27 cellular contexts compared by ENCODE assay signal in genomic region chr1:201525196-201525778, GRCh38. TPM values are rescaled to one million over a fixed set of nuclear protein-coding genes. Genes with fewer than 3 reads are reported as not detected.
DNase-seq lines count a peak whose midpoint lies in the region; ATAC-seq, FAIRE-seq and TF ChIP-seq lines count a peak whose summit lies in the region.
"Had no signal": no experiment of that assay in that cellular context is flagged by ENCODE, and none has a peak within 500 bp of the region (broad histone marks: within the 10 kb centered on the region; RNA-seq: fewer than 3 reads in every experiment).

No MANE protein-coding gene starts in this region.

- no peaks in the 10 kb centered on the region for H3K9me3 ChIP-seq in OCI-LY7 (ENCODE audit: low read length)
- H3K9me3 ChIP-seq in K562 (replicated peaks; ENCODE audit: control insufficient read depth, insufficient read depth, low read depth, low read length): no peaks in the 10 kb centered on the region
- no peaks in the 10 kb centered on the region for H3K9me3 ChIP-seq in small intestine (ENCODE audit: control insufficient read depth, low read depth)

- H3K4me1 ChIP-seq in OCI-LY7 (ENCODE audit: insufficient read depth, low read length, poor library complexity, severe bottlenecking) (no peaks in the 10 kb centered on the region), K562 (replicated peaks in 1 of 2; ENCODE audit: control insufficient read depth in 2 of 2, insufficient read depth in 2 of 2, low read length in 2 of 2) (no peaks in the 10 kb centered on the region), small intestine (ENCODE audit: control insufficient read depth in 2 of 2, insufficient read depth in 1 of 2, low read depth in 1 of 2, low read length in 1 of 2) (no peaks in the 10 kb centered on the region)

- TF ChIP-seq EP300 in K562 (IDR thresholded peaks at IDR 0.05; ENCODE audit: low read length): no peak

- DNase-seq in D721Med (ENCODE audit: insufficient read length, low spot score) (no peak), OCI-LY7 (ENCODE audit: low spot score) (no peak), K562 (ENCODE audit: extremely low read depth in 1 of 4, low spot score in 3 of 4) (peak in 1 of 4 experiments; percentile 11), small intestine (no peak), hepatic stellate cell (ENCODE audit: low spot score) (no peak), T-cell (no peak), NAMALWA (ENCODE audit: low spot score) (no peak)
- DNase-seq: ACHN; CD4-positive, CD25-positive, alpha-beta regulatory T cell; COR-L47; DMS 273 treated with DMSO at 0.1 percent for 48 hours; DMS79; EL; GF-D8; NCI-H1417; NCI-H1694; NCI-H2029 treated with DMSO at 0.1 percent for 48 hours; NCI-H446 treated with DMSO at 0.1 percent for 48 hours; NCI-H526; NCI-H82; NK-92 treated with Interleukin-12 subunit alpha and Interleukin-12 subunit beta, amount 100 ng/mL, for 24 hours; SHP77 had no signal

- H3K9me2 ChIP-seq in OCI-LY7 (ENCODE audit: insufficient read depth, low read length): no peaks in the 10 kb centered on the region

- no peak overlapping the region for H3K4me3 Mint-ChIP-seq in T-cell
- H3K4me3 Mint-ChIP-seq: CD4-positive, CD25-positive, alpha-beta regulatory T cell had no signal

- no peak overlapping the region for H2AFZ ChIP-seq in OCI-LY7 (ENCODE audit: low read length)
- no peak overlapping the region for H2AFZ ChIP-seq in K562 (ENCODE audit: low read depth, low read length)

- TF ChIP-seq RAD21 in K562 (CRISPR knock-in tag; conservative IDR thresholded peaks at IDR 0.05 in 1 of 2, IDR thresholded peaks at IDR 0.05 in 1 of 2): no peak

- intact Hi-C loops in OCI-LY7 (cut with micrococcal nuclease; ENCODE audit: unreplicated experiment) (no loop called here), K562 (cut with micrococcal nuclease) (no loop called here)

- no peak overlapping the region for H3K27ac Mint-ChIP-seq in T-cell

- TF ChIP-seq CTCF in D721Med (IDR thresholded peaks at IDR 0.05; ENCODE audit: insufficient read depth, missing control alignments) (no peak), OCI-LY7 (conservative IDR thresholded peaks at IDR 0.05; ENCODE audit: low read length) (no peak), K562 (IDR thresholded peaks at IDR 0.05 in 2 of 3, conservative IDR thresholded peaks at IDR 0.05 in 1 of 3; ENCODE audit: insufficient read depth in 2 of 3, low read depth in 1 of 3, low read length in 3 of 3) (no peak)

- H3K9ac ChIP-seq in K562 (ENCODE audit: insufficient read depth in 1 of 2, low read depth in 2 of 2, low read length in 2 of 2): no peak overlapping the region

- no peaks in the 10 kb centered on the region for H3K9me1 ChIP-seq in K562 (ENCODE audit: control insufficient read depth, insufficient read depth, low read length)

- H3K27ac ChIP-seq in OCI-LY7 (ENCODE audit: low read depth, low read length, poor library complexity, severe bottlenecking) (no peak overlapping the region), K562 (ENCODE audit: extremely low read depth, low read depth, low read length) (no peak overlapping the region), small intestine (ENCODE audit: low read depth in 1 of 2, low read length in 1 of 2) (no peak overlapping the region)
- H3K27ac ChIP-seq: RWPE1 had no signal

- CTCF ChIA-PET in OCI-LY7 (lab: Charles Lee; ENCODE audit: unreplicated experiment) (no interaction called here), K562 (lab: Yijun Ruan, JAX; ENCODE audit: low intra/inter-chr PET ratio) (no interaction called here), T-cell (lab: Charles Lee) (interaction anchor here (0.8 to 0.9 kb wide), 3 partner anchors 9 to 269 kb away, joined by 3 to 7 read pairs (median 3); no protein-coding TSS in a partner anchor)

- H3K27me3 ChIP-seq in K562 (ENCODE audit: control insufficient read depth in 2 of 2, insufficient read depth in 2 of 2, low read length in 2 of 2): no peaks in the 10 kb centered on the region; a peak in 1 of 5 replicates
- H3K27me3 ChIP-seq in small intestine (ENCODE audit: control insufficient read depth in 2 of 2, insufficient read depth in 2 of 2, low read length in 2 of 2): no peaks in the 10 kb centered on the region

- H3K79me2 ChIP-seq in OCI-LY7 (ENCODE audit: insufficient read depth, low read depth, low read length) (no peaks in the 10 kb centered on the region), K562 (ENCODE audit: control insufficient read depth, insufficient read depth, low read length) (no peaks in the 10 kb centered on the region)

- H3K4me2 ChIP-seq in OCI-LY7 (ENCODE audit: low read length): no peak overlapping the region
- no peak overlapping the region for H3K4me2 ChIP-seq in K562 (ENCODE audit: insufficient read depth, low read length)

- POLR2A ChIA-PET in OCI-LY7 (lab: Charles Lee) (no interaction called here), K562 (lab: Yijun Ruan, JAX) (interaction anchor here (1.0 kb wide), 1 partner anchor 13 kb away, joined by 3 read pairs; no protein-coding TSS in a partner anchor), T-cell (lab: Charles Lee) (no interaction called here)

- no peak for ATAC-seq in K562
- ATAC-seq in T-cell (replicated peaks in 1 of 4): no peak
- no peak for ATAC-seq in HG02571 (IDR thresholded peaks at IDR 0.05; ENCODE audit: unreplicated experiment)
- ATAC-seq: HepG2 had no signal

- in situ Hi-C loops in K562 (cut with MboI): no loop called here

- H3K27me3 Mint-ChIP-seq in T-cell: no peaks in the 10 kb centered on the region
- H3K27me3 Mint-ChIP-seq: CD4-positive, CD25-positive, alpha-beta regulatory T cell had no signal

- no peak for TF ChIP-seq POLR2A in K562 (conservative IDR thresholded peaks at IDR 0.05)

- TSS peak; percentile 35 for BruUV-seq in OCI-LY7 (replicated peaks; lab: Mats Ljungman, UMichigan)
- BruUV-seq in K562 (replicated peaks; lab: Mats Ljungman, UMichigan): no TSS peak

- H3K36me3 ChIP-seq in OCI-LY7 (ENCODE audit: insufficient read depth, low read length) (no peaks in the 10 kb centered on the region; the same call in 1 of the 2 replicates), K562 (ENCODE audit: control insufficient read depth, insufficient read depth, low read length) (no peaks in the 10 kb centered on the region), small intestine (ENCODE audit: control insufficient read depth in 2 of 2, insufficient read depth in 2 of 2, low read length in 2 of 2) (no peaks in the 10 kb centered on the region)

- H3K4me3 ChIP-seq in OCI-LY7 (ENCODE audit: low read depth, low read length, poor library complexity, severe bottlenecking): no peak overlapping the region
- H3K4me3 ChIP-seq in K562: no peak overlapping the region
- H3K4me3 ChIP-seq in small intestine (ENCODE audit: low read depth in 1 of 2, low read length in 2 of 2): no peak overlapping the region

- H3K36me3 Mint-ChIP-seq in T-cell: peaks cover 41% of the 10 kb centered on the region

- no peaks in the 10 kb centered on the region for H3K4me1 Mint-ChIP-seq in T-cell
- H3K4me1 Mint-ChIP-seq: CD4-positive, CD25-positive, alpha-beta regulatory T cell had no signal

- WGBS in K562 (ENCODE audit: insufficient coverage, low coverage, missing lambda C conversion rate): 6% methylated on average over 1 of the region's 1 CpG
- WGBS in small intestine, 3 donors: 93 to 100% (median 97%) methylated on average over 1 of the region's 1 CpG

- no peaks in the 10 kb centered on the region for H3K9me3 Mint-ChIP-seq in T-cell

- peak; percentile 32 for FAIRE-seq in D721Med (lab: Jason Lieb, UNC)
- no peak for FAIRE-seq in K562 (lab: Jason Lieb, UNC)
- peak; percentile 5 for FAIRE-seq in small intestine (lab: Jason Lieb, UNC)
- FAIRE-seq: GM12892, GM19239, HepG2 had no signal

- no peaks in the 10 kb centered on the region for H4K20me1 ChIP-seq in OCI-LY7 (ENCODE audit: insufficient read depth, low read length)
- no peaks in the 10 kb centered on the region for H4K20me1 ChIP-seq in K562 (replicated peaks; ENCODE audit: control insufficient read depth, insufficient read depth, low read length)

RNA-seq across cellular contexts. Expression of gene NAV1, which starts 13.6 kb away (rescaled TPM):
- total RNA-seq in OCI-LY7 (2014; rRNA removed; shearing (Covaris generic)): 2.5 and 4.2 TPM in 2 replicates
- 19.8 and 20.7 TPM in 2 replicates for total RNA-seq in OCI-LY7 (2022)
- total RNA-seq in K562 (2011; cell fraction: chromatin; rRNA removed; ENCODE audit: low replicate concordance): 12.5 and 15.1 TPM in 2 replicates
- 5.0 and 6.2 TPM in 2 replicates for total RNA-seq in K562 (2011; cell fraction: nucleolus; rRNA removed)
- total RNA-seq in K562 (2011; cell fraction: nucleoplasm; rRNA removed): 10.3 and 12.7 TPM in 2 replicates
- 4.5 and 4.9 TPM in 2 replicates for total RNA-seq in K562 (2014; rRNA removed)
- 3.2 and 3.7 TPM in 2 replicates for total RNA-seq in K562 (2014; rRNA removed; fragmentation: Illumina TruSeq; extraction: Trizol)
- 2.9 and 3.3 TPM in 2 replicates for total RNA-seq in K562 (2015; rRNA removed; fragmentation: Illumina TruSeq; extraction: Trizol)
- total RNA-seq in K562 (2021): 15.4 and 16.8 TPM in 2 replicates
- polyA plus RNA-seq in K562 (2011; rRNA removed): 0.91 TPM in 2 replicates
- 0.63 and 0.92 TPM in 2 replicates for polyA plus RNA-seq in K562 (2011; cell fraction: cytosol; rRNA removed)
- polyA plus RNA-seq in K562 (2011; cell fraction: nucleus; rRNA removed): 2.0 and 4.7 TPM in 2 replicates
- polyA plus RNA-seq in K562 (2012): 16.3 and 25.4 TPM in 2 replicates
- polyA plus RNA-seq in K562 (2014; fragmentation: Illumina TruSeq; extraction: Trizol): 10.7 and 13.2 TPM in 2 replicates
- 1 to 10 TPM; 1.8 to 2.1 TPM for polyA plus RNA-seq in K562 (2014; fragmentation: Nextera tagmentation; extraction: Ambion mirVana)
- 4.2 and 5.6 TPM in 2 replicates for polyA plus RNA-seq in K562 (2014; rRNA removed)
- polyA minus RNA-seq in K562 (2011; rRNA and poly(A)+ RNA removed): 1.5 and 1.9 TPM in 2 replicates
- polyA minus RNA-seq in K562 (2011; cell fraction: cytosol; rRNA and poly(A)+ RNA removed): 3.9 and 4.1 TPM in 2 replicates
- 2.9 and 3.0 TPM in 2 replicates for polyA minus RNA-seq in K562 (2011; cell fraction: nucleus; rRNA and poly(A)+ RNA removed)
- 1 to 10 TPM in 1 of 3 donors, under 1 TPM in 2; 0.67 to 6.4 (median 0.81) TPM for polyA plus RNA-seq in small intestine
- total RNA-seq in T-cell: 1 to 10 TPM; 2.8 to 6.9 (median 4.7) TPM
- total RNA-seq: HepG2 had no signal
- polyA plus RNA-seq: HepG2 had no signal

RNA-seq across cellular contexts. Expression of gene CSRP1, which starts 18.4 kb away (rescaled TPM):
- 46.4 and 52.8 TPM in 2 replicates for total RNA-seq in OCI-LY7 (2014; rRNA removed; shearing (Covaris generic))
- total RNA-seq in OCI-LY7 (2022): 72.2 and 89.8 TPM in 2 replicates
- total RNA-seq in K562 (2011; cell fraction: chromatin; rRNA removed; ENCODE audit: low replicate concordance): 6.5 and 10.3 TPM in 2 replicates
- 7.0 and 7.5 TPM in 2 replicates for total RNA-seq in K562 (2011; cell fraction: nucleolus; rRNA removed)
- total RNA-seq in K562 (2011; cell fraction: nucleoplasm; rRNA removed): 7.3 and 8.9 TPM in 2 replicates
- 23.7 and 30.8 TPM in 2 replicates for total RNA-seq in K562 (2014; rRNA removed)
- 19.6 and 22.6 TPM in 2 replicates for total RNA-seq in K562 (2014; rRNA removed; fragmentation: Illumina TruSeq; extraction: Trizol)
- 28.3 and 30.3 TPM in 2 replicates for total RNA-seq in K562 (2015; rRNA removed; fragmentation: Illumina TruSeq; extraction: Trizol)
- total RNA-seq in K562 (2021): 25.7 and 28.2 TPM in 2 replicates
- 21.3 and 23.7 TPM in 2 replicates for polyA plus RNA-seq in K562 (2011; rRNA removed)
- 29.2 and 43.4 TPM in 2 replicates for polyA plus RNA-seq in K562 (2011; cell fraction: cytosol; rRNA removed)
- polyA plus RNA-seq in K562 (2011; cell fraction: nucleus; rRNA removed): 14.3 and 20.0 TPM in 2 replicates
- 39.0 and 47.5 TPM in 2 replicates for polyA plus RNA-seq in K562 (2012)
- polyA plus RNA-seq in K562 (2014; fragmentation: Illumina TruSeq; extraction: Trizol): 34.6 and 39.4 TPM in 2 replicates
- 10 to 100 TPM in 1 of 2 experiments, 1 to 10 TPM in 1; 6.8 to 11.0 TPM for polyA plus RNA-seq in K562 (2014; fragmentation: Nextera tagmentation; extraction: Ambion mirVana)
- 24.9 and 32.1 TPM in 2 replicates for polyA plus RNA-seq in K562 (2014; rRNA removed)
- polyA minus RNA-seq in K562 (2011; rRNA and poly(A)+ RNA removed): 14.3 and 19.7 TPM in 2 replicates
- 12.0 and 16.7 TPM in 2 replicates for polyA minus RNA-seq in K562 (2011; cell fraction: cytosol; rRNA and poly(A)+ RNA removed)
- 7.7 and 8.8 TPM in 2 replicates for polyA minus RNA-seq in K562 (2011; cell fraction: nucleus; rRNA and poly(A)+ RNA removed)
- 100 to 1,000 TPM in 2 of 3 donors, 10 to 100 TPM in 1; 98.6 to 181 (median 126) TPM for polyA plus RNA-seq in small intestine
- total RNA-seq in T-cell: 10 to 100 TPM; 35.0 to 47.2 (median 36.8) TPM

RNA-seq across cellular contexts. Expression of gene PHLDA3, which starts 56.3 kb away (rescaled TPM):
- total RNA-seq in OCI-LY7 (2014; rRNA removed; shearing (Covaris generic)): not detected in 2 replicates
- total RNA-seq in OCI-LY7 (2022): not detected in 2 replicates
- not detected in 2 replicates for total RNA-seq in K562 (2011; cell fraction: chromatin; rRNA removed; ENCODE audit: low replicate concordance)
- total RNA-seq in K562 (2011; cell fraction: nucleolus; rRNA removed): not detected in 2 replicates
- not detected in 2 replicates for total RNA-seq in K562 (2011; cell fraction: nucleoplasm; rRNA removed)
- total RNA-seq in K562 (2014; rRNA removed): 0.27 TPM in 1 of 2 replicates, not detected in the other
- total RNA-seq in K562 (2014; rRNA removed; fragmentation: Illumina TruSeq; extraction: Trizol): not detected in 2 replicates
- not detected in 2 replicates for total RNA-seq in K562 (2015; rRNA removed; fragmentation: Illumina TruSeq; extraction: Trizol)
- total RNA-seq in K562 (2021): 0.11 and 0.42 TPM in 2 replicates
- not detected in 2 replicates for polyA plus RNA-seq in K562 (2011; rRNA removed)
- 0.13 TPM in 1 of 2 replicates, not detected in the other for polyA plus RNA-seq in K562 (2011; cell fraction: cytosol; rRNA removed)
- 0.04 TPM in 1 of 2 replicates, not detected in the other for polyA plus RNA-seq in K562 (2011; cell fraction: nucleus; rRNA removed)
- not detected in 2 replicates for polyA plus RNA-seq in K562 (2012)
- polyA plus RNA-seq in K562 (2014; fragmentation: Illumina TruSeq; extraction: Trizol): not detected in 2 replicates
- polyA plus RNA-seq in K562 (2014; fragmentation: Nextera tagmentation; extraction: Ambion mirVana): not detected
- polyA plus RNA-seq in K562 (2014; rRNA removed): not detected in 2 replicates
- not detected in 2 replicates for polyA minus RNA-seq in K562 (2011; rRNA and poly(A)+ RNA removed)
- polyA minus RNA-seq in K562 (2011; cell fraction: cytosol; rRNA and poly(A)+ RNA removed): not detected in 2 replicates
- polyA minus RNA-seq in K562 (2011; cell fraction: nucleus; rRNA and poly(A)+ RNA removed): not detected in 2 replicates
- 10 to 100 TPM in 1 of 3 donors, 1 to 10 TPM in 1, under 1 TPM in 1; 0.89 to 13.3 (median 5.7) TPM for polyA plus RNA-seq in small intestine
- total RNA-seq in T-cell: 1 to 10 TPM in 4 of 5 donors, under 1 TPM in 1; 0.83 to 5.8 (median 3.6) TPM

Comparison
In these comparisons a context has a peak if more than half of its experiments do, and no peak if none do; other contexts are left out.
1. CTCF ChIA-PET loops: an anchor here in T-cell (0.8 to 0.9 kb wide); none called in OCI-LY7 and K562.